Comparison of ENCODE assay signal across 8 cellular contexts in genomic region chr15:78565951-78566774, GRCh38. TPM values are rescaled to one million over a fixed set of nuclear protein-coding genes. Genes with fewer than 3 reads are reported as not detected.
DNase-seq lines count a peak whose midpoint lies in the region; ATAC-seq and TF ChIP-seq lines count a peak whose summit lies in the region.

No MANE protein-coding gene starts in this region.

- peak; percentile 16 for ATAC-seq in HG02981 (IDR thresholded peaks at IDR 0.05; ENCODE audit: unreplicated experiment)
- no peak for ATAC-seq in HG02852 (IDR thresholded peaks at IDR 0.05; ENCODE audit: unreplicated experiment)

- H3K9me3 Mint-ChIP-seq in nephron progenitor cell, result no peaks in the 10 kb centered on the region

- peaks cover 25% of the 10 kb centered on the region for H3K4me1 Mint-ChIP-seq in nephron progenitor cell

- H3K27me3 ChIP-seq in endocrine pancreas (ENCODE audit: control insufficient read depth, insufficient read depth, low read length), result no peaks in the 10 kb centered on the region

- H3K4me1 ChIP-seq in endocrine pancreas (ENCODE audit: control insufficient read depth, insufficient read depth, low read length), result peaks cover 3% of the 10 kb centered on the region

- H3K9me3 ChIP-seq in endocrine pancreas (ENCODE audit: control insufficient read depth, low read length), result no peaks in the 10 kb centered on the region

- no peak for TF ChIP-seq CTCF in nephron progenitor cell (IDR thresholded peaks at IDR 0.05)

- no peaks in the 10 kb centered on the region for H3K36me3 Mint-ChIP-seq in nephron progenitor cell (ENCODE audit: low read depth)

- H3K9ac ChIP-seq in endocrine pancreas (ENCODE audit: control insufficient read depth, insufficient read depth, low read length), result peak overlapping the region; percentile 3

- peaks cover 30% of the 10 kb centered on the region for H3K27me3 Mint-ChIP-seq in nephron progenitor cell (ENCODE audit: low read depth, poor library complexity)

- H3K36me3 ChIP-seq in endocrine pancreas (ENCODE audit: control insufficient read depth, insufficient read depth, low read length), result no peaks in the 10 kb centered on the region

- H3K4me3 Mint-ChIP-seq in nephron progenitor cell, result peak overlapping the region; percentile 95

- H3K4me3 ChIP-seq in endocrine pancreas (ENCODE audit: control insufficient read depth, insufficient read depth, low read length), result peak overlapping the region; percentile 52

- DNase-seq in 8988T, result peak; percentile 20
- DNase-seq in G401 (ENCODE audit: low spot score), result peak; percentile 22
- DNase-seq in RKO (ENCODE audit: low spot score), result peak; percentile 73
- peak; percentile 26 for DNase-seq in nephron progenitor cell
- DNase-seq in NAMALWA (ENCODE audit: low spot score), result no peak

- peak overlapping the region; percentile 78 for H3K27ac Mint-ChIP-seq in nephron progenitor cell

- in situ Hi-C loops in G401 (cut with HindIII; ENCODE audit: low sequenced_read_pairs), result no loop called here

RNA-seq across cellular contexts. Expression of gene CHRNA5, which starts 0.8 kb away (rescaled TPM):
- 16.4 and 33.6 TPM in 2 replicates for total RNA-seq in G401 (2014; rRNA removed; shearing (Covaris generic))

RNA-seq across cellular contexts. Expression of gene PSMA4, which starts 25.9 kb away (rescaled TPM):
- 481 and 600 TPM in 2 replicates for total RNA-seq in G401 (2014; rRNA removed; shearing (Covaris generic))

RNA-seq across cellular contexts. Expression of gene CHRNA3, which starts 54.6 kb away (rescaled TPM):
- total RNA-seq in G401 (2014; rRNA removed; shearing (Covaris generic)), result 0.24 and 0.37 TPM in 2 replicates

RNA-seq across cellular contexts. Expression of gene HYKK, which starts 58.8 kb away (rescaled TPM):
- 5.3 and 13.9 TPM in 2 replicates for total RNA-seq in G401 (2014; rRNA removed; shearing (Covaris generic))
